Comparison of ENCODE assay signal across 21 cellular contexts in the genomic region with DNA sequence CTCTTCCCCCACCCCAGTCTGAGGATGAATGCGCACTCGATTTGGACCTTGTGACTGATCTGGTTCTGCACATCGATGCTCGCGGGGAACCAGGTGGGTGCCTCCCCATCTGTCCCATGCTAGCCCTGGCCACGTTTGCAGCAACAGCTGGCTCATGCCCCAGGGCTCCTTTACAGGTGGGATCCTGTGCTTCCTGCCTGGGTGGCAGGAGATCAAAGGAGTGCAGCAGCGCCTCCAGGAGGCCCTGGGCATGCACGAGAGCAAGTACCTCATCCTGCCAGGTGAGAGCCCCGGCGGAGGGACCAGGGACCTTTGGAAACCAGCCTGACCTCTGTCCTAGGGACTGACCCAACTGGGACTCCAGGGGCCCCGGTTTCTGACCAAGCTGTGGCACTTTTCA. TPM values are rescaled to one million over a fixed set of nuclear protein-coding genes. Genes with fewer than 3 reads are reported as not detected.
DNase-seq lines count a peak whose midpoint lies in the region; ATAC-seq and TF ChIP-seq lines count a peak whose summit lies in the region.
"Had no signal": no experiment of that assay in that cellular context is flagged by ENCODE, and none has a peak within 500 bp of the region (broad histone marks: within the 10 kb centered on the region; RNA-seq: fewer than 3 reads in every experiment).

No MANE protein-coding gene starts in this region.

- no peak overlapping the region for H2BK5ac ChIP-seq in IMR-90 (ENCODE audit: low read depth, low read length, poor library complexity, severe bottlenecking)

- H3K4me2 ChIP-seq in IMR-90 (ENCODE audit: low read depth, low read length): no peak overlapping the region

- TF ChIP-seq POLR2A in IMR-90 (IDR thresholded peaks at IDR 0.05; ENCODE audit: low read depth, low read length) (peak; percentile 17; the same call in 1 of the 2 replicates), gastrocnemius medialis (IDR thresholded peaks at IDR 0.05) (no peak), body of pancreas (IDR thresholded peaks at IDR 0.05) (no peak)

- H3K79me1 ChIP-seq in IMR-90 (ENCODE audit: low read depth in 1 of 2, low read length in 2 of 2): peaks cover 3 to 18% of the 10 kb centered on the region in 2 experiments; a peak in 3 of 4 replicates

- no peak overlapping the region for H3K56ac ChIP-seq in IMR-90 (ENCODE audit: extremely low read depth, insufficient read depth, low read length)

- intact Hi-C loops in IMR-90 (cut with micrococcal nuclease): no loop called here
- intact Hi-C loops in gastrocnemius medialis (cut with DNase I; ENCODE audit: low total_unique reads): no loop called here
- intact Hi-C loops in body of pancreas (cut with DNase I): loop anchor here (10.0 kb wide), 2 partner anchors 148 to 298 kb away; no protein-coding TSS in a partner anchor

- peaks cover 4% of the 10 kb centered on the region; the same call in 1 of the 2 replicates for H3K9me1 ChIP-seq in IMR-90 (ENCODE audit: insufficient read depth, low read length)

- H3K4me1 Mint-ChIP-seq in activated T-cell treated with anti-CD3 and anti-CD28 coated beads, Interleukin-2, amount 50 U/mL, for 24 hours (ENCODE audit: low read depth): no peaks in the 10 kb centered on the region
- no peaks in the 10 kb centered on the region for H3K4me1 Mint-ChIP-seq in activated T-cell treated with anti-CD3 and anti-CD28 coated beads, Interleukin-2, amount 50 U/mL, for 72 hours (ENCODE audit: low read depth)
- H3K4me1 Mint-ChIP-seq in endodermal cell: peaks cover 18% of the 10 kb centered on the region
- H3K4me1 Mint-ChIP-seq: IgD-negative memory B cell had no signal

- H3K27ac Mint-ChIP-seq in activated T-cell treated with anti-CD3 and anti-CD28 coated beads, Interleukin-2, amount 50 U/mL, for 24 hours: peak overlapping the region; percentile 14
- no peak overlapping the region for H3K27ac Mint-ChIP-seq in activated T-cell treated with anti-CD3 and anti-CD28 coated beads, Interleukin-2, amount 50 U/mL, for 72 hours
- H3K27ac Mint-ChIP-seq in endodermal cell: peak overlapping the region; percentile 56
- H3K27ac Mint-ChIP-seq: HFFc6, IgD-negative memory B cell had no signal

- H4K8ac ChIP-seq in IMR-90 (ENCODE audit: low read depth in 2 of 2, low read length in 2 of 2): no peak overlapping the region

- POLR2A ChIA-PET in IMR-90 (lab: Charles Lee; ENCODE audit: unreplicated experiment): no interaction called here

- no peak for ATAC-seq in activated T-cell treated with anti-CD3 and anti-CD28 coated beads, Interleukin-2, amount 50 U/mL, for 72 hours (replicated peaks in 1 of 2)
- ATAC-seq in IMR-90 (ENCODE audit: low read depth) (no peak), gastrocnemius medialis (no peak), body of pancreas (no peak)
- ATAC-seq: GM12878 had no signal

- H2AK5ac ChIP-seq in IMR-90 (ENCODE audit: low read depth, low read length): no peak overlapping the region

- H3K27ac ChIP-seq in IMR-90 (ENCODE audit: insufficient read depth, low read length) (no peak overlapping the region), endodermal cell (ENCODE audit: low read depth, low read length) (no peak overlapping the region), gastrocnemius medialis (peak overlapping the region in 3 of 4 donors; percentile 11 to 90 (median 24)), body of pancreas (no peak overlapping the region)
- H3K27ac ChIP-seq: C4-2B, Peyer's patch had no signal

- WGBS in IMR-90 (ENCODE audit: extremely low coverage in 2 of 2, insufficient read length in 1 of 2), 2 experiments: 90% methylated on average over 9 of the region's 11 CpGs; no CpG with 5 or more reads in 1 of the 2 experiments
- 93 to 95% methylated on average over 10 to 11 of the region's 11 CpGs for WGBS in endodermal cell (ENCODE audit: insufficient coverage in 1 of 2, insufficient read length in 1 of 2), 2 experiments
- WGBS in body of pancreas, 2 donors: 60 to 87% methylated on average over 1 to 11 of the region's 11 CpGs

- TF ChIP-seq RAD21 in IMR-90 (IDR thresholded peaks at IDR 0.05; ENCODE audit: low read length): no peak

- H3K4me3 Mint-ChIP-seq in activated T-cell treated with anti-CD3 and anti-CD28 coated beads, Interleukin-2, amount 50 U/mL, for 24 hours: no peak overlapping the region
- H3K4me3 Mint-ChIP-seq in activated T-cell treated with anti-CD3 and anti-CD28 coated beads, Interleukin-2, amount 50 U/mL, for 72 hours: no peak overlapping the region
- H3K4me3 Mint-ChIP-seq in endodermal cell: no peak overlapping the region
- H3K4me3 Mint-ChIP-seq: HFFc6 had no signal

- no peak for DNase-seq in activated T-cell treated with anti-CD3 and anti-CD28 coated beads, Interleukin-2, amount 50 U/mL, for 24 hours
- no peak for DNase-seq in activated T-cell treated with anti-CD3 and anti-CD28 coated beads, Interleukin-2, amount 50 U/mL, for 72 hours
- DNase-seq in IMR-90 (no peak), endodermal cell (peak; percentile 81), gastrocnemius medialis (peak in 1 of 2 donors; percentile 54), body of pancreas (no peak), NK-92 (lab: John Stamatoyannopoulos, UW; ENCODE audit: unreplicated experiment) (no peak), retina (no peak)
- DNase-seq: COR-L47, DMS53, HFFc6, NCI-H1417, NCI-H1930, NCI-H2171, NCI-H446 treated with DMSO at 0.1 percent for 48 hours, NCI-H774, Peyer's patch, SHP77 treated with DMSO at 0.1 percent for 48 hours had no signal

- H3K9me3 ChIP-seq in IMR-90 (ENCODE audit: control insufficient read depth, insufficient read depth, low read length): no peaks in the 10 kb centered on the region
- H3K9me3 ChIP-seq in endodermal cell (ENCODE audit: control insufficient read depth, low read length): no peaks in the 10 kb centered on the region
- H3K9me3 ChIP-seq in gastrocnemius medialis: no peaks in the 10 kb centered on the region
- H3K9me3 ChIP-seq in body of pancreas: no peaks in the 10 kb centered on the region
- H3K9me3 ChIP-seq: Peyer's patch had no signal

- no peaks in the 10 kb centered on the region for H3K9me3 Mint-ChIP-seq in activated T-cell treated with anti-CD3 and anti-CD28 coated beads, Interleukin-2, amount 50 U/mL, for 24 hours
- no peaks in the 10 kb centered on the region for H3K9me3 Mint-ChIP-seq in activated T-cell treated with anti-CD3 and anti-CD28 coated beads, Interleukin-2, amount 50 U/mL, for 72 hours
- no peaks in the 10 kb centered on the region for H3K9me3 Mint-ChIP-seq in endodermal cell
- H3K9me3 Mint-ChIP-seq: HFFc6, IgD-negative memory B cell had no signal

- H2BK15ac ChIP-seq in IMR-90 (ENCODE audit: low read depth, low read length): no peak overlapping the region

- CTCF ChIA-PET in IMR-90 (lab: Yijun Ruan, JAX): no interaction called here

- no peak overlapping the region for H2BK20ac ChIP-seq in IMR-90 (ENCODE audit: low read depth, low read length)

- H3K4me3 ChIP-seq in IMR-90 (ENCODE audit: insufficient read depth, low read depth, low read length): no peak overlapping the region
- H3K4me3 ChIP-seq in endodermal cell (ENCODE audit: low read length): no peak overlapping the region
- no peak overlapping the region for H3K4me3 ChIP-seq in gastrocnemius medialis
- no peak overlapping the region for H3K4me3 ChIP-seq in body of pancreas
- H3K4me3 ChIP-seq: GM12878, Peyer's patch had no signal

- H3K36me3 ChIP-seq in IMR-90 (ENCODE audit: control insufficient read depth, insufficient read depth, low read length) (peaks cover 91% of the 10 kb centered on the region), endodermal cell (ENCODE audit: control insufficient read depth, insufficient read depth, low read length) (peaks cover 95% of the 10 kb centered on the region), gastrocnemius medialis (peaks cover 0 to 89% of the 10 kb centered on the region in 2 donors), body of pancreas (replicated peaks in 1 of 2; ENCODE audit: insufficient read depth in 1 of 2, low read depth in 2 of 2) (peaks cover 18 to 44% of the 10 kb centered on the region in 2 donors)

- H3K23ac ChIP-seq in IMR-90 (ENCODE audit: low read depth, low read length): no peak overlapping the region

- H2BK120ac ChIP-seq in IMR-90 (ENCODE audit: low read depth, low read length): no peak overlapping the region

- no peaks in the 10 kb centered on the region for H3K27me3 Mint-ChIP-seq in activated T-cell treated with anti-CD3 and anti-CD28 coated beads, Interleukin-2, amount 50 U/mL, for 24 hours
- H3K27me3 Mint-ChIP-seq in activated T-cell treated with anti-CD3 and anti-CD28 coated beads, Interleukin-2, amount 50 U/mL, for 72 hours (ENCODE audit: low read depth): no peaks in the 10 kb centered on the region
- H3K27me3 Mint-ChIP-seq in endodermal cell (ENCODE audit: insufficient read depth): no peaks in the 10 kb centered on the region
- H3K27me3 Mint-ChIP-seq: IgD-negative memory B cell had no signal

- TF ChIP-seq CTCF in IMR-90 (conservative IDR thresholded peaks at IDR 0.05; ENCODE audit: low read depth, low read length) (no peak), endodermal cell (conservative IDR thresholded peaks at IDR 0.05) (peak; percentile 46), gastrocnemius medialis (IDR thresholded peaks at IDR 0.05 in 4 of 5, conservative IDR thresholded peaks at IDR 0.05 in 1 of 5) (no peak), body of pancreas (IDR thresholded peaks at IDR 0.05) (no peak)

- no peak overlapping the region for H4K91ac ChIP-seq in IMR-90 (ENCODE audit: insufficient read depth, low read depth, low read length)

- BruUV-seq in IMR-90 (replicated peaks; lab: Mats Ljungman, UMichigan): no TSS peak

- H3K27me3 ChIP-seq in IMR-90 (ENCODE audit: control insufficient read depth, insufficient read depth, low read length) (no peaks in the 10 kb centered on the region), endodermal cell (ENCODE audit: control insufficient read depth, insufficient read depth, low read length, poor library complexity, severe bottlenecking) (no peaks in the 10 kb centered on the region), gastrocnemius medialis (no peaks in the 10 kb centered on the region), body of pancreas (no peaks in the 10 kb centered on the region)
- H3K27me3 ChIP-seq: Peyer's patch had no signal

- no peak overlapping the region for H3K18ac ChIP-seq in IMR-90 (ENCODE audit: low read depth, low read length)

- H2AFZ ChIP-seq in IMR-90 (replicated peaks; ENCODE audit: low read length, poor library complexity): peak overlapping the region; percentile 18

- H4K5ac ChIP-seq in IMR-90 (ENCODE audit: low read depth, low read length): no peak overlapping the region

- no peak overlapping the region for H3K4ac ChIP-seq in IMR-90 (ENCODE audit: low read depth, low read length)

- no peak overlapping the region for H3K14ac ChIP-seq in IMR-90 (replicated peaks; ENCODE audit: low read depth, low read length)

- peaks cover 73% of the 10 kb centered on the region for H4K20me1 ChIP-seq in IMR-90 (ENCODE audit: insufficient read depth, low read length)

- no peak overlapping the region for H2AK9ac ChIP-seq in IMR-90 (replicated peaks; ENCODE audit: low read depth, low read length, poor library complexity)

- in situ Hi-C loops in IMR-90 (cut with MboI; ENCODE audit: low sequenced_read_pairs) (no loop called here), gastrocnemius medialis (cut with MboI; ENCODE audit: low sequenced_read_pairs in 4 of 4) (no loop called here)

- dilution Hi-C loops in IMR-90 (cut with HindIII; ENCODE audit: low sequenced_read_pairs, unreplicated experiment): no loop called here

- no peak overlapping the region for H3K9ac ChIP-seq in IMR-90 (ENCODE audit: low read depth, low read length)
- H3K9ac ChIP-seq in endodermal cell (ENCODE audit: extremely low read depth, low read length, poor library complexity, severe bottlenecking): no peak overlapping the region

- H3K36me3 Mint-ChIP-seq in activated T-cell treated with anti-CD3 and anti-CD28 coated beads, Interleukin-2, amount 50 U/mL, for 24 hours (ENCODE audit: low read depth): peaks cover 99% of the 10 kb centered on the region
- H3K36me3 Mint-ChIP-seq in activated T-cell treated with anti-CD3 and anti-CD28 coated beads, Interleukin-2, amount 50 U/mL, for 72 hours (ENCODE audit: insufficient read depth in 2 of 2): peaks cover 0 to 10% of the 10 kb centered on the region in 2 donors
- H3K36me3 Mint-ChIP-seq in endodermal cell (ENCODE audit: low read depth): peaks cover 75% of the 10 kb centered on the region

- peaks cover 2% of the 10 kb centered on the region; the same call in 1 of the 2 replicates for H3K4me1 ChIP-seq in IMR-90 (ENCODE audit: control insufficient read depth, insufficient read depth, low read length)
- H3K4me1 ChIP-seq in endodermal cell (ENCODE audit: control insufficient read depth, insufficient read depth, low read length): peaks cover 8% of the 10 kb centered on the region
- H3K4me1 ChIP-seq in gastrocnemius medialis: no peaks in the 10 kb centered on the region
- no peaks in the 10 kb centered on the region for H3K4me1 ChIP-seq in body of pancreas
- H3K4me1 ChIP-seq: Peyer's patch had no signal

RNA-seq across cellular contexts. Expression of a gene that starts 44.3 kb away (rescaled TPM):
- 10 to 100 TPM; 71.1 to 82.8 TPM for total RNA-seq in activated T-cell treated with anti-CD3 and anti-CD28 coated beads, Interleukin-2, amount 50 U/mL, for 72 hours
- 51.7 and 57.2 TPM in 2 replicates for total RNA-seq in IMR-90 (2012; rRNA removed)
- 55.6 and 63.0 TPM in 2 replicates for polyA plus RNA-seq in IMR-90 (2012; rRNA removed)
- polyA plus RNA-seq in IMR-90 (2012; cell fraction: cytosol; rRNA removed): 37.1 and 45.6 TPM in 2 replicates
- 104 and 239 TPM in 2 replicates for polyA plus RNA-seq in IMR-90 (2012; cell fraction: nucleus; rRNA removed; ENCODE audit: low replicate concordance)
- total RNA-seq in endodermal cell: 100 to 1,000 TPM; 104 to 113 TPM
- 96.9 TPM for polyA plus RNA-seq in endodermal cell (2013, experiment 1 of 2)
- 86.5 TPM for polyA plus RNA-seq in endodermal cell (2013, experiment 2 of 2)
- 10 to 100 TPM; 45.7 to 91.1 (median 67.9) TPM for total RNA-seq in gastrocnemius medialis
- total RNA-seq in body of pancreas: 10 to 100 TPM; 28.3 to 50.4 TPM

Comparison
In these comparisons a context has a peak if more than half of its experiments do, and no peak if none do; other contexts are left out.
1. H3K27ac ChIP-seq: peak in gastrocnemius medialis (3 of 4); none in IMR-90 (single experiment), endodermal cell (single experiment) and body of pancreas (0 of 4).